Comparison of ENCODE assay signal across 8 cellular contexts in genomic region chr4:18366762-18367358, GRCh38.
A peak's percentile ranks its signal among the peaks of the same experiment; 100 is the strongest.
DNase-seq lines count a peak whose midpoint lies in the region; ATAC-seq and TF ChIP-seq lines count a peak whose summit lies in the region.

No MANE protein-coding gene starts in this region.

- no peaks in the 10 kb centered on the region for H3K27me3 ChIP-seq in dorsolateral prefrontal cortex

- TF ChIP-seq CTCF in dorsolateral prefrontal cortex (IDR thresholded peaks at IDR 0.05 in 54 of 56, conservative IDR thresholded peaks at IDR 0.05 in 2 of 56; ENCODE audit: low read depth in 1 of 56, partially characterized antibody in 56 of 56) = peak in 33 of 56 donors; percentile 8 to 45 (median 29)

- intact Hi-C loops in dorsolateral prefrontal cortex (cut with DNase I) = no loop called here

- H3K27ac ChIP-seq in dorsolateral prefrontal cortex = no peak overlapping the region

- ATAC-seq in GM19324 (IDR thresholded peaks at IDR 0.05; ENCODE audit: low FRiP score, unreplicated experiment) = peak; percentile 87
- peak; percentile 90 for ATAC-seq in HG03196 (IDR thresholded peaks at IDR 0.05; ENCODE audit: unreplicated experiment)

- DNase-seq in DMS 273 treated with DMSO at 0.1 percent for 48 hours (lab: John Stamatoyannopoulos, UW) (peak; percentile 1), NCI-H82 (lab: John Stamatoyannopoulos, UW) (peak; percentile 69), dorsolateral prefrontal cortex (no peak), retina (peak; percentile 39), mesenteric fat pad (ENCODE audit: low spot score) (no peak)
- DNase-seq in activated CD4-positive, alpha-beta T cell treated with anti-CD3 and anti-CD28 coated beads for 4 hours = no peak

- no peak overlapping the region for H3K4me3 ChIP-seq in dorsolateral prefrontal cortex

Comparison
In these comparisons a context has a peak if more than half of its experiments do, and no peak if none do; other contexts are left out.
1. DNase-seq: peak in DMS 273 treated with DMSO at 0.1 percent for 48 hours (single experiment), NCI-H82 (single experiment) and retina (single experiment); none in dorsolateral prefrontal cortex (0 of 10), mesenteric fat pad (single experiment) and activated CD4-positive, alpha-beta T cell treated with anti-CD3 and anti-CD28 coated beads for 4 hours (0 of 2).